8 cellular contexts compared by ENCODE assay signal in the genomic region with DNA sequence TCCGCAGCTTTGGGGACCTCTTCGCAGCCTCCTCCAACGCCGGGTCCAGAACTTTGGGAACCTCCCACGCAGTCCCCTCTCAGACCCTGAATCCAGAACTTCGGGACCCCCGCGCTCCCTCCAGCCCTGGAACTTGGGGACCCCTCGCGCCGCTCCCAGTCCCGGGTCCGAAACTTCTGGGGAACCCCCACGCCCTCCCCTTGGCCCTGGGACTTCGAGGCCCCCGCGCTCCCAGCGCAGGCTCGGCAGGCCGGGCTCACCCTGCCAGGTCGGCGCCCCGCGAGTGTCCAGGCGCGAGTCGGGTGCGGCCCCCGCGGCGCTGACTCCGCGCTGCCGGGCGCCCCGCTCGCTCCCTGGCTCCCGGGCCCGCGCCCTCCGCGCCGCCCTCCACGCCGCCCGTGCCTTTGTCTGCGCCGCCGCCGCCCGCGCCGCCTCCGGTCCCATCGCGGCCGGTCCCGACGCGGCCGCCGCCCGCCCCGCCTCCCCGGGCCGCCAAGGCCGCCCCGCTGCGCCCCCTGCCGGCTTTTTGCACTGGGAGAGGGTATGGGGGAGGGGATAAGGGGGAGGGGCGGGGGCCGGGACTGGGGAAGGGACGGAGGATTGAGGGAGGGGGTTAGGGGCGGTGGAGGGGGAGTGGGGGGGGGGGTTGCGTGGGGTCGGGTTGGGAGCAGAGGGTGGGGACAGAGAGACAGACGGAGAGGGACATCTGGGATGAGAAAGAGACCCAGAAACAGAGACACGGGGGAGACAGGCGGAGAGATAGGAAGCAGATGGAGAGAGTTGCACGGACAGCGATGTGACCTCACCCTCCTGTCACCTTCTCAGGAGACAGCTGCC. TPM values are rescaled to one million over a fixed set of nuclear protein-coding genes. Genes with fewer than 3 reads are reported as not detected.
DNase-seq lines count a peak whose midpoint lies in the region; ATAC-seq and TF ChIP-seq lines count a peak whose summit lies in the region.

A gene (minus strand): TSS at position 427 of the 837 bp plus-strand sequence. CDS start 2,235 bp downstream, outside the sequence.

- WGBS in prostate gland, result 2% methylated on average over 77 of the region's 81 CpGs
- 5 to 9% methylated on average over 12 to 14 of the region's 81 CpGs for WGBS in upper lobe of left lung, 2 donors

- H3K27me3 ChIP-seq in right atrium auricular region, result no peaks in the 10 kb centered on the region
- no peaks in the 10 kb centered on the region for H3K27me3 ChIP-seq in prostate gland (replicated peaks; ENCODE audit: insufficient read depth)
- H3K27me3 ChIP-seq in upper lobe of left lung, result no peaks in the 10 kb centered on the region

- no peaks in the 10 kb centered on the region for H3K36me3 ChIP-seq in right atrium auricular region
- H3K36me3 ChIP-seq in prostate gland, result no peaks in the 10 kb centered on the region
- peaks cover 0 to under 1% (median 0%) of the 10 kb centered on the region in 4 donors for H3K36me3 ChIP-seq in upper lobe of left lung

- peak; percentile 78 for DNase-seq in DMS53 (lab: John Stamatoyannopoulos, UW)
- peak; percentile 99 for DNase-seq in HuH-7.5 (ENCODE audit: low spot score)
- DNase-seq in T-helper 1 cell, result peak; percentile 41 to 70 (median 59)
- peak in 50 of 56 donors; percentile 10 to 85 (median 58) for DNase-seq in amygdala (lab: John Stamatoyannopoulos, UW)
- DNase-seq in right atrium auricular region (ENCODE audit: low spot score), result peak; percentile 67
- peak; percentile 63 for DNase-seq in prostate gland (ENCODE audit: low spot score)
- peak; percentile 79 to 97 for DNase-seq in upper lobe of left lung

- H3K4me1 ChIP-seq in right atrium auricular region (peaks cover 0 to 19% of the 10 kb centered on the region in 2 donors), prostate gland (replicated peaks) (no peaks in the 10 kb centered on the region), upper lobe of left lung (peaks cover 16 to 29% (median 20%) of the 10 kb centered on the region in 4 donors)

- H3K9me3 ChIP-seq in right atrium auricular region, result no peaks in the 10 kb centered on the region
- no peaks in the 10 kb centered on the region for H3K9me3 ChIP-seq in prostate gland
- H3K9me3 ChIP-seq in upper lobe of left lung, result no peaks in the 10 kb centered on the region

- no peak for TF ChIP-seq EP300 in upper lobe of left lung (IDR thresholded peaks at IDR 0.05)

- H3K4me3 ChIP-seq in right atrium auricular region (peak within 1 kb of the TSS; percentile 75 to 78), prostate gland (peak within 1 kb of the TSS; percentile 52), upper lobe of left lung (peak within 1 kb of the TSS; percentile 65 to 78 (median 73))

- H3K27ac ChIP-seq in right atrium auricular region (peak within 1 kb of the TSS; percentile 59 to 77), prostate gland (peak within 1 kb of the TSS; percentile 31 to 54), upper lobe of left lung (peak within 1 kb of the TSS; percentile 27 to 86 (median 73))

- no peak for TF ChIP-seq POLR2A in prostate gland (IDR thresholded peaks at IDR 0.05)
- no peak for TF ChIP-seq POLR2A in upper lobe of left lung (IDR thresholded peaks at IDR 0.05)

- TF ChIP-seq CTCF in right atrium auricular region (IDR thresholded peaks at IDR 0.05) (peak; percentile 36 to 56), prostate gland (IDR thresholded peaks at IDR 0.05) (peak in 2 of 4 experiments; percentile 25 to 36), upper lobe of left lung (IDR thresholded peaks at IDR 0.05) (peak in 5 of 6 experiments; percentile 16 to 59 (median 38))

- peak; percentile 78 to 91 for ATAC-seq in upper lobe of left lung (ENCODE audit: low FRiP score in 2 of 2)
- ATAC-seq in GM19467 (IDR thresholded peaks at IDR 0.05; ENCODE audit: unreplicated experiment), result no peak

- intact Hi-C loops in prostate gland (cut with DNase I), result no loop called here

RNA-seq across cellular contexts. Expression of the gene that starts here (rescaled TPM):
- total RNA-seq in right atrium auricular region (10 to 100 TPM; 13.6 to 39.8 TPM), prostate gland (10 to 100 TPM; 21.9 to 29.5 TPM), upper lobe of left lung (10 to 100 TPM; 17.3 to 58.0 (median 27.8) TPM)
